16 cellular contexts compared by ENCODE assay signal in genomic region chr4:8046925-8047541, GRCh38.
DNase-seq lines count a peak whose midpoint lies in the region; ATAC-seq and TF ChIP-seq lines count a peak whose summit lies in the region.
"Had no signal": no experiment of that assay in that cellular context is flagged by ENCODE, and none has a peak within 500 bp of the region (broad histone marks: within the 10 kb centered on the region; RNA-seq: fewer than 3 reads in every experiment).

No MANE protein-coding gene starts in this region.

- H4K8ac ChIP-seq in H9 (replicated peaks; ENCODE audit: insufficient read length, low read depth, low read length): no peak overlapping the region

- no peak overlapping the region for H2AFZ ChIP-seq in H9 (ENCODE audit: low read length)

- no peaks in the 10 kb centered on the region for H3K27me3 Mint-ChIP-seq in activated T-cell treated with anti-CD3 and anti-CD28 coated beads, Interleukin-2, amount 50 U/mL, for 24 hours
- H3K27me3 Mint-ChIP-seq in H9 (ENCODE audit: low read depth) (peaks cover 1% of the 10 kb centered on the region; the same call in 1 of the 2 replicates), MCF 10A (ENCODE audit: insufficient read depth, unreplicated experiment) (peaks cover 31% of the 10 kb centered on the region)

- TF ChIP-seq CTCF in H9 (conservative IDR thresholded peaks at IDR 0.05): no peak
- no peak for TF ChIP-seq CTCF in MCF 10A (IDR thresholded peaks at IDR 0.05; ENCODE audit: unreplicated experiment)
- no peak for TF ChIP-seq CTCF in left lung (IDR thresholded peaks at IDR 0.05)

- H3K4ac ChIP-seq in H9 (ENCODE audit: low read depth, low read length): no peak overlapping the region

- H3K4me2 ChIP-seq in H9 (ENCODE audit: insufficient read depth, insufficient read length, low read length): no peak overlapping the region

- H4K5ac ChIP-seq in H9 (ENCODE audit: insufficient read length, low read depth, low read length): no peak overlapping the region

- no peaks in the 10 kb centered on the region for H3K9me3 ChIP-seq in H9 (ENCODE audit: control insufficient read depth, low read depth, low read length)
- no peaks in the 10 kb centered on the region for H3K9me3 ChIP-seq in effector memory CD4-positive, alpha-beta T cell (ENCODE audit: control insufficient read depth, low read length)
- H3K9me3 ChIP-seq in left lung: no peaks in the 10 kb centered on the region
- H3K9me3 ChIP-seq: breast epithelium, lower lobe of right lung, upper lobe of left lung had no signal

- H3K18ac ChIP-seq in H9 (ENCODE audit: insufficient read length, low read depth, low read length): peak overlapping the region; percentile 16

- no peaks in the 10 kb centered on the region for H3K79me1 ChIP-seq in H9 (ENCODE audit: insufficient read depth, low read depth, low read length, poor library complexity, severe bottlenecking)

- no peaks in the 10 kb centered on the region for H4K20me1 ChIP-seq in H9 (ENCODE audit: control insufficient read depth, insufficient read depth, insufficient read length)

- H3K56ac ChIP-seq in H9 (ENCODE audit: insufficient read length, low read depth, low read length): no peak overlapping the region

- no peak overlapping the region for H3K4me3 Mint-ChIP-seq in activated T-cell treated with anti-CD3 and anti-CD28 coated beads, Interleukin-2, amount 50 U/mL, for 24 hours
- no peak overlapping the region for H3K4me3 Mint-ChIP-seq in H9
- no peak overlapping the region for H3K4me3 Mint-ChIP-seq in MCF 10A (ENCODE audit: unreplicated experiment)
- H3K4me3 Mint-ChIP-seq: naive thymus-derived CD8-positive, alpha-beta T cell had no signal

- BruUV-seq in MCF 10A (replicated peaks; lab: Mats Ljungman, UMichigan): no TSS peak

- no peak for ATAC-seq in left lung
- ATAC-seq: activated naive CD4-positive, alpha-beta T cell treated with anti-CD3 and anti-CD28 coated beads, Interleukin-2, amount 50 U/mL, for 72 hours; lower lobe of right lung; naive thymus-derived CD8-positive, alpha-beta T cell had no signal

- no peak overlapping the region for H2AK5ac ChIP-seq in H9 (ENCODE audit: insufficient read length, low read length)

- no CpG with 5 or more reads among the region's 20 CpGs for WGBS in H9 (ENCODE audit: extremely low coverage, insufficient read length, low lambda C conversion rate)

- no peaks in the 10 kb centered on the region for H3K4me1 Mint-ChIP-seq in activated T-cell treated with anti-CD3 and anti-CD28 coated beads, Interleukin-2, amount 50 U/mL, for 24 hours (ENCODE audit: low read depth)
- H3K4me1 Mint-ChIP-seq in H9 (peaks cover 47 to 57% of the 10 kb centered on the region in 2 experiments), MCF 10A (ENCODE audit: insufficient read depth, unreplicated experiment) (no peaks in the 10 kb centered on the region)

- H3K23ac ChIP-seq in H9 (ENCODE audit: insufficient read length, low read depth, low read length): no peak overlapping the region

- H3K27ac Mint-ChIP-seq in activated T-cell treated with anti-CD3 and anti-CD28 coated beads, Interleukin-2, amount 50 U/mL, for 24 hours: no peak overlapping the region
- H3K27ac Mint-ChIP-seq in H9 (no peak overlapping the region; a peak in 1 of 7 replicates), MCF 10A (ENCODE audit: low read depth, unreplicated experiment) (no peak overlapping the region)
- H3K27ac Mint-ChIP-seq: activated naive CD4-positive, alpha-beta T cell treated with anti-CD3 and anti-CD28 coated beads, Interleukin-2, amount 50 U/mL, for 72 hours; naive thymus-derived CD8-positive, alpha-beta T cell had no signal

- H3K27ac ChIP-seq in H9 (ENCODE audit: insufficient read length, low read depth, low read length): no peak overlapping the region
- H3K27ac ChIP-seq in effector memory CD4-positive, alpha-beta T cell (ENCODE audit: insufficient read depth, low read length, poor library complexity, severe bottlenecking): no peak overlapping the region
- H3K27ac ChIP-seq in left lung: no peak overlapping the region
- H3K27ac ChIP-seq: breast epithelium, lower lobe of right lung, upper lobe of left lung had no signal

- H2BK20ac ChIP-seq in H9 (ENCODE audit: low read depth, low read length, poor library complexity, severe bottlenecking): no peak overlapping the region

- no peak overlapping the region for H2BK5ac ChIP-seq in H9 (ENCODE audit: insufficient read length, low read length)

- no peaks in the 10 kb centered on the region for H3K9me3 Mint-ChIP-seq in activated T-cell treated with anti-CD3 and anti-CD28 coated beads, Interleukin-2, amount 50 U/mL, for 24 hours
- H3K9me3 Mint-ChIP-seq in H9 (no peaks in the 10 kb centered on the region), MCF 10A (ENCODE audit: unreplicated experiment) (no peaks in the 10 kb centered on the region)
- H3K9me3 Mint-ChIP-seq: activated naive CD4-positive, alpha-beta T cell treated with anti-CD3 and anti-CD28 coated beads, Interleukin-2, amount 50 U/mL, for 72 hours had no signal

- H3K4me1 ChIP-seq in H9 (ENCODE audit: insufficient read depth, low read length): peaks cover 15% of the 10 kb centered on the region; the same call in 1 of the 2 replicates
- no peaks in the 10 kb centered on the region for H3K4me1 ChIP-seq in effector memory CD4-positive, alpha-beta T cell (ENCODE audit: control insufficient read depth, insufficient read depth, low read length, poor library complexity, severe bottlenecking)
- peaks cover 10 to 11% of the 10 kb centered on the region in 2 donors for H3K4me1 ChIP-seq in left lung

- H2BK12ac ChIP-seq in H9 (ENCODE audit: insufficient read length, low read depth, low read length): no peak overlapping the region

- H2BK15ac ChIP-seq in H9 (ENCODE audit: low read depth, low read length): no peak overlapping the region

- no peaks in the 10 kb centered on the region for H3K36me3 ChIP-seq in effector memory CD4-positive, alpha-beta T cell (ENCODE audit: control insufficient read depth, insufficient read depth, low read length)
- no peaks in the 10 kb centered on the region for H3K36me3 ChIP-seq in left lung
- H3K36me3 ChIP-seq: breast epithelium, lower lobe of right lung, upper lobe of left lung had no signal

- no peak overlapping the region for H3K14ac ChIP-seq in H9 (ENCODE audit: insufficient read depth, low read length)

- intact Hi-C loops in MCF 10A (cut with micrococcal nuclease): no loop called here
- intact Hi-C loops in left lung (cut with DNase I): no loop called here

- no peaks in the 10 kb centered on the region for H3K23me2 ChIP-seq in H9 (ENCODE audit: insufficient read length, low read depth, low read length, poor library complexity, severe bottlenecking)

- H4K91ac ChIP-seq in H9 (ENCODE audit: insufficient read length, low read depth, low read length): no peak overlapping the region

- H3K79me2 ChIP-seq in H9 (ENCODE audit: insufficient read depth, low read length): no peaks in the 10 kb centered on the region

- CTCF ChIA-PET in MCF 10A (lab: Yijun Ruan, JAX): interaction anchor here (0.6 to 1.6 kb wide), 2 partner anchors 129 to 343 kb away, joined by 3 read pairs; no protein-coding TSS in a partner anchor

- H3K36me3 Mint-ChIP-seq in activated T-cell treated with anti-CD3 and anti-CD28 coated beads, Interleukin-2, amount 50 U/mL, for 24 hours (ENCODE audit: low read depth): no peaks in the 10 kb centered on the region
- H3K36me3 Mint-ChIP-seq in H9 (ENCODE audit: insufficient read depth in 1 of 3, low read depth in 3 of 3): no peaks in the 10 kb centered on the region; a peak in 1 of 7 replicates
- peaks cover 10% of the 10 kb centered on the region for H3K36me3 Mint-ChIP-seq in MCF 10A (ENCODE audit: insufficient read depth, unreplicated experiment)
- H3K36me3 Mint-ChIP-seq: activated naive CD4-positive, alpha-beta T cell treated with anti-CD3 and anti-CD28 coated beads, Interleukin-2, amount 50 U/mL, for 72 hours; naive thymus-derived CD8-positive, alpha-beta T cell had no signal

- POLR2A ChIA-PET in MCF 10A (lab: Yijun Ruan, JAX): interaction anchor here (0.7 kb wide), 1 partner anchor 376 kb away, joined by 3 read pairs; no protein-coding TSS in a partner anchor

- H3T11ph ChIP-seq in H9 (ENCODE audit: low read length): no peak overlapping the region

- no peak overlapping the region for H3K4me3 ChIP-seq in effector memory CD4-positive, alpha-beta T cell (ENCODE audit: insufficient read depth, low read depth, low read length, poor library complexity, severe bottlenecking)
- no peak overlapping the region for H3K4me3 ChIP-seq in left lung
- H3K4me3 ChIP-seq: breast epithelium, lower lobe of right lung, upper lobe of left lung had no signal

- H2BK120ac ChIP-seq in H9 (ENCODE audit: low read depth, low read length, poor library complexity, severe bottlenecking): no peak overlapping the region

- peak; percentile 37 for DNase-seq in activated T-cell treated with anti-CD3 and anti-CD28 coated beads, Interleukin-2, amount 50 U/mL, for 24 hours
- DNase-seq in activated T-cell treated with anti-CD3 and anti-CD28 coated beads for 4 hours: no peak
- DNase-seq in H9: no peak
- peak; percentile 70 for DNase-seq in activated effector memory CD4-positive, alpha-beta T cell treated with anti-CD3 and anti-CD28 coated beads, Interleukin-2, amount 50 U/mL, for 16 hours
- DNase-seq in stimulated activated CD8-positive, alpha-beta memory T cell treated with anti-CD3 and anti-CD28 coated beads, Interleukin-4, amount 100 ng/mL, for 24 hours (ENCODE audit: low read depth): peak; percentile 34
- DNase-seq in MCF 10A (ENCODE audit: unreplicated experiment): no peak
- DNase-seq in effector memory CD4-positive, alpha-beta T cell: no peak
- no peak for DNase-seq in left lung
- DNase-seq: DMS 273 treated with DMSO at 0.1 percent for 48 hours, foreskin fibroblast, lower lobe of right lung, NCI-H2107 had no signal

- H3K27me3 ChIP-seq in H9 (ENCODE audit: insufficient read depth, low read length): no peaks in the 10 kb centered on the region
- no peaks in the 10 kb centered on the region for H3K27me3 ChIP-seq in effector memory CD4-positive, alpha-beta T cell (replicated peaks; ENCODE audit: control insufficient read depth, insufficient read depth, low read length, poor library complexity, severe bottlenecking)
- H3K27me3 ChIP-seq in left lung: peaks cover 0 to 13% of the 10 kb centered on the region in 2 donors
- H3K27me3 ChIP-seq: breast epithelium, upper lobe of left lung had no signal

- H3K9ac ChIP-seq in H9 (ENCODE audit: extremely low read depth, insufficient read length, low read length): no peak overlapping the region

Comparison
In these comparisons a context has a peak if more than half of its experiments do, and no peak if none do; other contexts are left out.
1. DNase-seq: peak in activated T-cell treated with anti-CD3 and anti-CD28 coated beads, Interleukin-2, amount 50 U/mL, for 24 hours (single experiment), activated effector memory CD4-positive, alpha-beta T cell treated with anti-CD3 and anti-CD28 coated beads, Interleukin-2, amount 50 U/mL, for 16 hours (single experiment) and stimulated activated CD8-positive, alpha-beta memory T cell treated with anti-CD3 and anti-CD28 coated beads, Interleukin-4, amount 100 ng/mL, for 24 hours (single experiment); none in activated T-cell treated with anti-CD3 and anti-CD28 coated beads for 4 hours (single experiment), H9 (single experiment), MCF 10A (single experiment), effector memory CD4-positive, alpha-beta T cell (0 of 3) and left lung (0 of 2).